In the genomic region with DNA sequence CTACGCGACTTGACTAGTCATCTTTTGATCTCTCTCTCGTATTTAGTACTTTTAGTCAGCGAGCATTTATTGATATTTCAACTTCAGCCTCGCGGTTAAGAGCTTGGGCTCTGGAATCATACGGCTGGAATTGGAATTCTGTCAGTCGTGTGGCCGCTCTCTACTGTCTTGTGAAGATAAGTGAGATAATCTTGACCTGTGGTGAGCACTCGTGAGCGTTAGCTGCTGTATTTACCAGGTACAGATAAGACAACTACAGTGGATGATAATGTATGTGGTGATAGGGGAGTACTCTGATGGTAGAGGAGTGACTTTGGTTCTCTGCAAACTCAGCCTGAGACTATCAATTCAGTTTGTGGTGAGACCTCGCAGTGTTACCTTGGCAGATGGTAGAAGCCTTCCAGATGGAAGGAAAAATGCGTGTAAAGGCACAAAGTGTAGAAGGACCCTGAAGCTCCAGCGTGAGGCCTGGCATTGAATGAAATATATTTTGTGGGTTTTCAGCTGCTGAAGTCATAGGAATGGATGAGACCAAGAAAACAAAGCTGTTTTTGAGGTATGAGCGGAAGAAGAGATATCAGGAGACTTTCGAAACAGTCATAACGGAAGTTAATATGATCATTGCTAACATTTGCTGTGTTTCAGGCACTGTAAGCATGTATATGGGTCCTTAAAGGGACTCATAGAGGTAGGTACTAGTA, we compare ENCODE assay signal across 8 cellular contexts. TPM values are rescaled to one million over a fixed set of nuclear protein-coding genes. Genes with fewer than 3 reads are reported as not detected.
A peak's percentile ranks its signal among the peaks of the same experiment; 100 is the strongest.
DNase-seq lines count a peak whose midpoint lies in the region; ATAC-seq and TF ChIP-seq lines count a peak whose summit lies in the region.

No MANE protein-coding gene starts in this region.

- CTCF ChIA-PET in SK-N-SH (lab: Yijun Ruan, JAX), result interaction anchor here (0.6 to 3.6 kb wide), 13 partner anchors 8 to 1331 kb away, joined by 3 to 8 read pairs (median 3); a partner anchor contains a TSS

- H3K36me3 ChIP-seq in SK-N-SH (replicated peaks in 1 of 2; ENCODE audit: control insufficient read depth in 1 of 2, insufficient read depth in 2 of 2, low read length in 1 of 2) (peaks cover 13 to 16% of the 10 kb centered on the region in 2 experiments), ovary (no peaks in the 10 kb centered on the region)

- ATAC-seq in GM18861 (IDR thresholded peaks at IDR 0.05; ENCODE audit: unreplicated experiment) (peak; percentile 30), HG03108 (IDR thresholded peaks at IDR 0.05; ENCODE audit: unreplicated experiment) (peak; percentile 12), GM19467 (IDR thresholded peaks at IDR 0.05; ENCODE audit: unreplicated experiment) (no peak)

- DNase-seq in AG10803 (ENCODE audit: low read depth) (peak; percentile 26), SK-N-SH (no peak), coronary artery (ENCODE audit: low spot score) (no peak), ovary (no peak), NCI-H1092 (lab: John Stamatoyannopoulos, UW) (no peak)

- no peaks in the 10 kb centered on the region for H4K20me1 ChIP-seq in SK-N-SH (ENCODE audit: insufficient read depth)

- peaks cover 10 to 29% of the 10 kb centered on the region in 2 experiments; a peak in 3 of 4 replicates for H3K4me1 ChIP-seq in SK-N-SH (ENCODE audit: control insufficient read depth in 1 of 2, insufficient read depth in 2 of 2, low read depth in 1 of 2, low read length in 1 of 2)
- peaks cover 5% of the 10 kb centered on the region for H3K4me1 ChIP-seq in ovary (ENCODE audit: insufficient read depth)

- no peaks in the 10 kb centered on the region for H3K9me2 ChIP-seq in SK-N-SH

- no peak for TF ChIP-seq POLR2A in ovary (IDR thresholded peaks at IDR 0.05)

- WGBS in SK-N-SH (ENCODE audit: low lambda C conversion rate), result 5% methylated on average over 17 of the region's 17 CpGs
- 2 to 6% (median 3%) methylated on average over 17 of the region's 17 CpGs for WGBS in ovary, 3 donors

- TF ChIP-seq EP300 in SK-N-SH (IDR thresholded peaks at IDR 0.05; ENCODE audit: borderline replicate concordance in 1 of 2, low read depth in 1 of 2, low read length in 1 of 2) (no peak), ovary (IDR thresholded peaks at IDR 0.05) (no peak)

- peak overlapping the region; percentile 72 for H3K9ac ChIP-seq in SK-N-SH

- H3K9me3 ChIP-seq in SK-N-SH (no peaks in the 10 kb centered on the region), ovary (no peaks in the 10 kb centered on the region)

- TF ChIP-seq CTCF in AG10803 (conservative IDR thresholded peaks at IDR 0.05; ENCODE audit: low read length), result no peak
- TF ChIP-seq CTCF in SK-N-SH (IDR thresholded peaks at IDR 0.05), result no peak
- TF ChIP-seq CTCF in coronary artery (IDR thresholded peaks at IDR 0.05), result no peak
- no peak for TF ChIP-seq CTCF in ovary (IDR thresholded peaks at IDR 0.05)

- intact Hi-C loops in ovary (cut with DNase I), result loop anchor here in 2 of 4 donors (5.0 to 10.0 kb wide), 5 partner anchors 99 to 444 kb away; a partner anchor contains a TSS

- POLR2A ChIA-PET in SK-N-SH (lab: Yijun Ruan, JAX), result interaction anchor here (1.1 to 1.6 kb wide), 2 partner anchors 17 to 215 kb away, joined by 3 read pairs; a partner anchor contains a TSS

- H3F3A ChIP-seq in SK-N-SH (replicated peaks; ENCODE audit: insufficient read depth), result peaks cover 12% of the 10 kb centered on the region

- peak overlapping the region; percentile 85 to 96 for H3K27ac ChIP-seq in SK-N-SH (ENCODE audit: low read depth in 2 of 2, low read length in 1 of 2)
- H3K27ac ChIP-seq in coronary artery, result peak overlapping the region; percentile 93 to 95
- H3K27ac ChIP-seq in ovary, result peak overlapping the region; percentile 30 to 95

- H3K79me2 ChIP-seq in SK-N-SH (ENCODE audit: insufficient read depth), result peaks cover 82% of the 10 kb centered on the region

- peak overlapping the region; percentile 86 for H2AFZ ChIP-seq in SK-N-SH (ENCODE audit: low read depth)

- peak overlapping the region; percentile 92 for H3K4me3 ChIP-seq in AG10803 (ENCODE audit: low read length)
- peak overlapping the region; percentile 80 to 97 for H3K4me3 ChIP-seq in SK-N-SH (ENCODE audit: low read depth in 2 of 2, low read length in 1 of 2)
- peak overlapping the region; percentile 86 for H3K4me3 ChIP-seq in coronary artery
- H3K4me3 ChIP-seq in ovary, result peak overlapping the region; percentile 71

- H3K27me3 ChIP-seq in SK-N-SH (ENCODE audit: insufficient read depth) (no peaks in the 10 kb centered on the region), ovary (no peaks in the 10 kb centered on the region)

- H3K4me2 ChIP-seq in SK-N-SH, result peak overlapping the region; percentile 86

- TF ChIP-seq RAD21 in SK-N-SH (IDR thresholded peaks at IDR 0.05; ENCODE audit: low read length), result no peak

TF ChIP-seq in SK-N-SH, 30 proteins besides CTCF, POLR2A, EP300 and RAD21:
- TF ChIP-seq GATA2 (CRISPR knock-in tag; IDR thresholded peaks at IDR 0.05) (peak; percentile 29; the same call in 1 of the 2 replicates), MXI1 (IDR thresholded peaks at IDR 0.05; ENCODE audit: low read depth, low read length) (no peak)
TF ChIP-seq in SK-N-SH: peak in this region for 1.

RNA-seq across cellular contexts. Expression of a gene that starts 0.7 kb away (rescaled TPM):
- polyA plus RNA-seq in SK-N-SH (2012; rRNA removed), result 14.1 and 20.4 TPM in 2 replicates
- 17.3 and 22.7 TPM in 2 replicates for polyA plus RNA-seq in SK-N-SH (2012; cell fraction: cytosol; rRNA removed)
- polyA plus RNA-seq in SK-N-SH (2012; cell fraction: nucleus; rRNA removed), result 24.4 and 55.9 TPM in 2 replicates
- total RNA-seq in ovary, result 100 to 1,000 TPM in 1 of 7 donors, 10 to 100 TPM in 6; 55.1 to 104 (median 82.7) TPM
- 10 to 100 TPM; 29.2 to 34.5 TPM for polyA plus RNA-seq in ovary

RNA-seq across cellular contexts. Expression of a gene that starts 1.2 kb away (rescaled TPM):
- polyA plus RNA-seq in SK-N-SH (2012; rRNA removed), result 2.1 and 3.0 TPM in 2 replicates
- 3.0 and 3.2 TPM in 2 replicates for polyA plus RNA-seq in SK-N-SH (2012; cell fraction: cytosol; rRNA removed)
- polyA plus RNA-seq in SK-N-SH (2012; cell fraction: nucleus; rRNA removed), result 2.3 and 4.5 TPM in 2 replicates
- total RNA-seq in ovary, result 10 to 100 TPM; 12.8 to 23.3 (median 16.6) TPM
- 1 to 10 TPM; 6.2 to 8.7 TPM for polyA plus RNA-seq in ovary
